27 cellular contexts compared by ENCODE assay signal in the genomic region with DNA sequence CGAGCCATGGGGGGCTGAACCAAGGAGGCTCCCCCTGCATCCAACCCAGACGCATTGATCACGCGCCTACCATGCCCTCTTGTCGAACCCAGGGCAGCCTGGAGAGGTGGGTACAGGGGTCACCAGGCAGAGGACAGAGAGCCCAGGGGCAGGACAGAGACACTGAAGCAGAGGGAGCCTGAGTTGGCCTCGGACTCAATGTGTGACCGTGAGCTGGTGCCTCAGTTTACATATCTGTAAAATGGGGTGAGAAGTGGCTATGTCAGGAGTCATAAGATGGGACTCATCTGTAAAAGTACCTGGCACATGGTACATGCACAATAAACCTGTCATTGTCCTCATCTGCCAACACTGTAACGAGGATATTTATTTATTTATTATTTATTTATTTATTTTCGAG.
"Had no signal": no experiment of that assay in that cellular context is flagged by ENCODE, and none has a peak within 500 bp of the region (broad histone marks: within the 10 kb centered on the region; RNA-seq: fewer than 3 reads in every experiment).

No MANE protein-coding gene starts in this region.

- ATAC-seq: activated CD8-positive, alpha-beta memory T cell treated with anti-CD3 and anti-CD28 coated beads, Interleukin-2, amount 10 ng/mL, durations not matched to agents 7 days and 5 days; activated CD8-positive, alpha-beta T cell treated with anti-CD3 and anti-CD28 coated beads for 36 hours; effector memory CD8-positive, alpha-beta T cell; esophagus mucosa; heart left ventricle; pancreas; psoas muscle; right cardiac atrium; stimulated activated effector memory CD8-positive, alpha-beta T cell treated with anti-CD3 and anti-CD28 coated beads, Interleukin-12 subunit alpha, Interleukin-12 subunit beta, amount 100 ng/mL, for 72 hours; stimulated activated naive CD8-positive, alpha-beta T cell treated with anti-CD3 and anti-CD28 coated beads, Interleukin-15, amount 100 ng/mL, for 72 hours had no signal

- H3K4me3 Mint-ChIP-seq: activated CD4-positive, alpha-beta T cell treated with anti-CD3 and anti-CD28 coated beads, Interleukin-2, amount 10 ng/mL, durations not matched to agents 7 days and 5 days; activated CD8-positive, alpha-beta memory T cell treated with anti-CD3 and anti-CD28 coated beads, Interleukin-2, amount 10 ng/mL, durations not matched to agents 7 days and 5 days; activated CD8-positive, alpha-beta T cell treated with anti-CD3 and anti-CD28 coated beads for 36 hours; activated naive CD4-positive, alpha-beta T cell treated with anti-CD3 and anti-CD28 coated beads, Interleukin-2, amount 50 U/mL, for 24 hours; central memory CD8-positive, alpha-beta T cell; effector memory CD8-positive, alpha-beta T cell; nephron; stimulated activated effector memory CD8-positive, alpha-beta T cell treated with anti-CD3 and anti-CD28 coated beads, Interleukin-12 subunit alpha, Interleukin-12 subunit beta, amount 100 ng/mL, for 72 hours; stimulated activated naive CD8-positive, alpha-beta T cell treated with anti-CD3 and anti-CD28 coated beads, Interleukin-15, amount 100 ng/mL, for 72 hours had no signal

- H3K36me3 Mint-ChIP-seq: activated CD8-positive, alpha-beta memory T cell treated with anti-CD3 and anti-CD28 coated beads, Interleukin-2, amount 10 ng/mL, durations not matched to agents 7 days and 5 days; activated naive CD4-positive, alpha-beta T cell treated with anti-CD3 and anti-CD28 coated beads, Interleukin-2, amount 50 U/mL, for 24 hours; stimulated activated effector memory CD8-positive, alpha-beta T cell treated with anti-CD3 and anti-CD28 coated beads, Interleukin-12 subunit alpha, Interleukin-12 subunit beta, amount 100 ng/mL, for 72 hours had no signal

- H3K9me3 Mint-ChIP-seq: activated CD4-positive, alpha-beta T cell treated with anti-CD3 and anti-CD28 coated beads, Interleukin-2, amount 10 ng/mL, durations not matched to agents 7 days and 5 days; activated CD8-positive, alpha-beta T cell treated with anti-CD3 and anti-CD28 coated beads for 36 hours; activated naive CD4-positive, alpha-beta T cell treated with anti-CD3 and anti-CD28 coated beads, Interleukin-2, amount 50 U/mL, for 24 hours; central memory CD8-positive, alpha-beta T cell; effector memory CD8-positive, alpha-beta T cell; nephron; stimulated activated effector memory CD8-positive, alpha-beta T cell treated with anti-CD3 and anti-CD28 coated beads, Interleukin-12 subunit alpha, Interleukin-12 subunit beta, amount 100 ng/mL, for 72 hours; stimulated activated naive CD8-positive, alpha-beta T cell treated with anti-CD3 and anti-CD28 coated beads, Interleukin-15, amount 100 ng/mL, for 72 hours had no signal

- H3K9me3 ChIP-seq: adrenal gland, ascending aorta, heart left ventricle, neutrophil, pancreas, psoas muscle, suprapubic skin, transverse colon, uterus had no signal

- H3K27me3 ChIP-seq: adrenal gland, ascending aorta, dorsolateral prefrontal cortex, heart left ventricle, neutrophil, pancreas, suprapubic skin, transverse colon, uterus had no signal

- H3K27me3 Mint-ChIP-seq: activated CD4-positive, alpha-beta T cell treated with anti-CD3 and anti-CD28 coated beads, Interleukin-2, amount 10 ng/mL, durations not matched to agents 7 days and 5 days; activated CD8-positive, alpha-beta memory T cell treated with anti-CD3 and anti-CD28 coated beads, Interleukin-2, amount 10 ng/mL, durations not matched to agents 7 days and 5 days; activated CD8-positive, alpha-beta T cell treated with anti-CD3 and anti-CD28 coated beads for 36 hours; activated naive CD4-positive, alpha-beta T cell treated with anti-CD3 and anti-CD28 coated beads, Interleukin-2, amount 50 U/mL, for 24 hours; central memory CD8-positive, alpha-beta T cell; effector memory CD8-positive, alpha-beta T cell; stimulated activated naive CD8-positive, alpha-beta T cell treated with anti-CD3 and anti-CD28 coated beads, Interleukin-15, amount 100 ng/mL, for 72 hours had no signal

- H3K27ac ChIP-seq: neutrophil, psoas muscle, WERI-Rb-1 had no signal

- H3K36me3 ChIP-seq: adrenal gland, ascending aorta, heart left ventricle, neutrophil, pancreas, suprapubic skin, transverse colon, uterus, WERI-Rb-1 had no signal

- DNase-seq: activated CD4-positive, alpha-beta T cell treated with anti-CD3 and anti-CD28 coated beads, Interleukin-2, amount 10 ng/mL, durations not matched to agents 7 days and 5 days; activated CD4-positive, CD25-positive, alpha-beta regulatory T cell treated with anti-CD3 and anti-CD28 coated beads, Interleukin-2, amount 50 U/mL, for 72 hours; activated CD8-positive, alpha-beta memory T cell treated with anti-CD3 and anti-CD28 coated beads, Interleukin-2, amount 10 ng/mL, durations not matched to agents 7 days and 5 days; activated CD8-positive, alpha-beta T cell treated with anti-CD3 and anti-CD28 coated beads for 36 hours; activated effector memory CD4-positive, alpha-beta T cell treated with anti-CD3 and anti-CD28 coated beads, Interleukin-2, amount 50 U/mL, for 16 hours; activated T-cell treated with anti-CD3 and anti-CD28 coated beads for 4 hours; adrenal gland; dorsolateral prefrontal cortex; effector memory CD8-positive, alpha-beta T cell; psoas muscle; stimulated activated CD4-positive, alpha-beta T cell treated with anti-CD3 and anti-CD28 coated beads, Interleukin-2, amount 100 ng/mL, for 24 hours; stimulated activated naive CD8-positive, alpha-beta T cell treated with anti-CD3 and anti-CD28 coated beads, Interleukin-15, amount 100 ng/mL, for 72 hours; transverse colon; uterus; WERI-Rb-1 had no signal

- H3K27ac Mint-ChIP-seq: activated CD4-positive, alpha-beta T cell treated with anti-CD3 and anti-CD28 coated beads, Interleukin-2, amount 10 ng/mL, durations not matched to agents 7 days and 5 days; activated CD8-positive, alpha-beta memory T cell treated with anti-CD3 and anti-CD28 coated beads, Interleukin-2, amount 10 ng/mL, durations not matched to agents 7 days and 5 days; activated CD8-positive, alpha-beta T cell treated with anti-CD3 and anti-CD28 coated beads for 36 hours; activated naive CD4-positive, alpha-beta T cell treated with anti-CD3 and anti-CD28 coated beads, Interleukin-2, amount 50 U/mL, for 24 hours; effector memory CD8-positive, alpha-beta T cell; nephron; stimulated activated effector memory CD8-positive, alpha-beta T cell treated with anti-CD3 and anti-CD28 coated beads, Interleukin-12 subunit alpha, Interleukin-12 subunit beta, amount 100 ng/mL, for 72 hours; stimulated activated naive CD8-positive, alpha-beta T cell treated with anti-CD3 and anti-CD28 coated beads, Interleukin-15, amount 100 ng/mL, for 72 hours had no signal

- H3K4me3 ChIP-seq: adrenal gland, ascending aorta, heart left ventricle, pancreas, psoas muscle, skin epidermis, suprapubic skin, transverse colon, uterus had no signal
